ENCODE assay signal across 8 cellular contexts in genomic region chr16:25066747-25067631, GRCh38. TPM values are rescaled to one million over a fixed set of nuclear protein-coding genes. Genes with fewer than 3 reads are reported as not detected.
DNase-seq lines count a peak whose midpoint lies in the region; ATAC-seq, FAIRE-seq and TF ChIP-seq lines count a peak whose summit lies in the region.

No MANE protein-coding gene starts in this region.

- H3K4me3 ChIP-seq in BLaER1: peak overlapping the region; percentile 74
- peak overlapping the region; percentile 68 for H3K4me3 ChIP-seq in NT2/D1 (ENCODE audit: insufficient read length, low read depth)
- peak overlapping the region; percentile 58 to 90 (median 71) for H3K4me3 ChIP-seq in endothelial cell of umbilical vein (replicated peaks in 1 of 3; ENCODE audit: insufficient read depth in 1 of 3, low read depth in 1 of 3, low read length in 3 of 3)

- intact Hi-C loops in endothelial cell of umbilical vein (cut with micrococcal nuclease): loop anchor here (2.0 kb wide), 1 partner anchor 40 kb away; no protein-coding TSS in a partner anchor

- H3K4me3 Mint-ChIP-seq in mesothelial cell of epicardium: peak overlapping the region; percentile 82

- POLR2A ChIA-PET in endothelial cell of umbilical vein (lab: Charles Lee): interaction anchor here (1.1 kb wide), 1 partner anchor 18 kb away, joined by 4 read pairs; no protein-coding TSS in a partner anchor

- H3K9ac ChIP-seq in BLaER1 (peak overlapping the region; percentile 79), NT2/D1 (ENCODE audit: insufficient read length, low read depth) (peak overlapping the region; percentile 84), endothelial cell of umbilical vein (replicated peaks; ENCODE audit: extremely low read depth, insufficient read depth, low read length) (peak overlapping the region; percentile 74)

- DNase-seq in NT2/D1 (ENCODE audit: low read depth, low spot score) (peak; percentile 62), endothelial cell of umbilical vein (ENCODE audit: low read depth, low spot score) (peak; percentile 73), mesothelial cell of epicardium (ENCODE audit: low spot score in 2 of 2, unreplicated experiment in 2 of 2) (peak; percentile 56 to 80)
- DNase-seq in activated CD8-positive, alpha-beta memory T cell treated with anti-CD3 and anti-CD28 coated beads, Interleukin-2, amount 50 U/mL, for 48 hours: peak; percentile 92
- peak; percentile 56 to 63 for DNase-seq in stimulated activated CD8-positive, alpha-beta memory T cell treated with anti-CD3 and anti-CD28 coated beads, Interleukin-15, amount 100 ng/mL, for 4 hours (ENCODE audit: low read depth in 2 of 2)

- peaks cover 15% of the 10 kb centered on the region for H3K27me3 ChIP-seq in BLaER1
- peaks cover 12% of the 10 kb centered on the region for H3K27me3 ChIP-seq in NT2/D1 (ENCODE audit: insufficient read depth, insufficient read length)
- peaks cover 3 to 4% of the 10 kb centered on the region in 2 experiments for H3K27me3 ChIP-seq in endothelial cell of umbilical vein (ENCODE audit: control insufficient read depth in 2 of 2, insufficient read depth in 2 of 2, low read length in 2 of 2)

- H4K20me1 ChIP-seq in BLaER1: no peaks in the 10 kb centered on the region
- no peaks in the 10 kb centered on the region for H4K20me1 ChIP-seq in endothelial cell of umbilical vein (replicated peaks; ENCODE audit: control insufficient read depth, extremely low read depth, insufficient read depth, low read length)

- H3K9me1 ChIP-seq in endothelial cell of umbilical vein (replicated peaks; ENCODE audit: control insufficient read depth, extremely low read depth, insufficient read depth, low read length): no peaks in the 10 kb centered on the region

- H3K9me3 ChIP-seq in BLaER1 (peaks cover 9% of the 10 kb centered on the region; the same call in 1 of the 2 replicates), NT2/D1 (ENCODE audit: insufficient read depth, low read length) (no peaks in the 10 kb centered on the region), endothelial cell of umbilical vein (replicated peaks; ENCODE audit: control insufficient read depth, insufficient read depth, low read length) (no peaks in the 10 kb centered on the region)

- peak overlapping the region; percentile 78 for H3K27ac Mint-ChIP-seq in mesothelial cell of epicardium

- peaks cover 9% of the 10 kb centered on the region for H3K4me1 Mint-ChIP-seq in mesothelial cell of epicardium

- CTCF ChIA-PET in endothelial cell of umbilical vein (lab: Charles Lee): interaction anchor here (1.1 to 1.2 kb wide), 2 partner anchors 35 to 158 kb away, joined by 3 to 4 read pairs; no protein-coding TSS in a partner anchor

- H3K27me3 Mint-ChIP-seq in mesothelial cell of epicardium (ENCODE audit: low read depth): peaks cover 60% of the 10 kb centered on the region

- H3K9me3 Mint-ChIP-seq in mesothelial cell of epicardium: no peaks in the 10 kb centered on the region

- peak overlapping the region; percentile 81 for H3K27ac ChIP-seq in BLaER1
- no peak overlapping the region for H3K27ac ChIP-seq in endothelial cell of umbilical vein (ENCODE audit: insufficient read depth, low read depth, low read length)

- peak overlapping the region; percentile 100 for H2AFZ ChIP-seq in endothelial cell of umbilical vein (ENCODE audit: low read depth, low read length)

- H3K36me3 Mint-ChIP-seq in mesothelial cell of epicardium: no peaks in the 10 kb centered on the region

- peak; percentile 61 for FAIRE-seq in endothelial cell of umbilical vein (lab: Jason Lieb, UNC)

- dilution Hi-C loops in endothelial cell of umbilical vein (cut with MboI; ENCODE audit: extremely low pct_ligation_motif_present, low sequenced_read_pairs): no loop called here

- peak; percentile 44 for TF ChIP-seq POLR2A in endothelial cell of umbilical vein (IDR thresholded peaks at IDR 0.05; ENCODE audit: low read depth, low read length)

- H3K79me2 ChIP-seq in endothelial cell of umbilical vein (ENCODE audit: control insufficient read depth, insufficient read depth, low read length): no peaks in the 10 kb centered on the region

- H3K36me3 ChIP-seq in BLaER1 (no peaks in the 10 kb centered on the region), NT2/D1 (ENCODE audit: insufficient read depth, insufficient read length, low read length) (no peaks in the 10 kb centered on the region), endothelial cell of umbilical vein (ENCODE audit: control insufficient read depth in 2 of 2, extremely low read depth in 1 of 2, insufficient read depth in 2 of 2, low read length in 2 of 2) (no peaks in the 10 kb centered on the region)

- TF ChIP-seq CTCF in endothelial cell of umbilical vein (IDR thresholded peaks at IDR 0.05; ENCODE audit: extremely low read depth in 1 of 2, insufficient read depth in 1 of 2, low read depth in 1 of 2, low read length in 2 of 2) (no peak), mesothelial cell of epicardium (IDR thresholded peaks at IDR 0.05; ENCODE audit: unreplicated experiment) (no peak)

- ATAC-seq in GM19324 (IDR thresholded peaks at IDR 0.05; ENCODE audit: low FRiP score, unreplicated experiment): peak; percentile 92
- ATAC-seq in HG03460 (IDR thresholded peaks at IDR 0.05; ENCODE audit: unreplicated experiment): peak; percentile 84

- TSS peak; percentile 65 for BruUV-seq in endothelial cell of umbilical vein (replicated peaks; lab: Mats Ljungman, UMichigan)

- H3K4me1 ChIP-seq in BLaER1 (peaks cover 29% of the 10 kb centered on the region), NT2/D1 (ENCODE audit: insufficient read depth, insufficient read length) (peaks cover 2% of the 10 kb centered on the region), endothelial cell of umbilical vein (ENCODE audit: control insufficient read depth, extremely low read depth, insufficient read depth, low read length) (peaks cover 6% of the 10 kb centered on the region)

- H3K4me2 ChIP-seq in BLaER1 (peak overlapping the region; percentile 91), endothelial cell of umbilical vein (ENCODE audit: insufficient read depth, low read length) (peak overlapping the region; percentile 93)

TF ChIP-seq in endothelial cell of umbilical vein, 7 proteins besides CTCF, POLR2A, EP300 and RAD21:
- TF ChIP-seq POLR2AphosphoS5 (IDR thresholded peaks at IDR 0.05; ENCODE audit: insufficient read depth, low read depth, low read length) (no peak), EZH2 (IDR thresholded peaks at IDR 0.05; ENCODE audit: borderline replicate concordance, low read depth, low read length, severe bottlenecking) (no peak), MAX (IDR thresholded peaks at IDR 0.05; ENCODE audit: insufficient read depth, insufficient read length) (no peak), FOS (IDR thresholded peaks at IDR 0.05; ENCODE audit: borderline replicate concordance, insufficient read depth, low read length) (no peak), GATA2 (IDR thresholded peaks at IDR 0.05; ENCODE audit: insufficient read depth, insufficient read length, low read depth, low read length) (no peak)

RNA-seq across cellular contexts. Expression of gene LCMT1, which starts 44.6 kb away (rescaled TPM):
- total RNA-seq in endothelial cell of umbilical vein (36.2 and 36.8 TPM in 2 replicates), mesothelial cell of epicardium (54.6 to 58.5 TPM (median 57.2 TPM) in 3 replicates)
- 19.8 and 23.5 TPM in 2 replicates for polyA plus RNA-seq in endothelial cell of umbilical vein
- polyA plus RNA-seq in endothelial cell of umbilical vein (2011; cell fraction: cytosol; rRNA removed): 24.7 and 26.7 TPM in 2 replicates
- 23.5 and 25.5 TPM in 2 replicates for polyA plus RNA-seq in endothelial cell of umbilical vein (2011; cell fraction: nucleus; rRNA removed)
- polyA plus RNA-seq in endothelial cell of umbilical vein (2012): 32.0 and 41.6 TPM in 2 replicates
- 25.4 and 29.7 TPM in 2 replicates for polyA minus RNA-seq in endothelial cell of umbilical vein
- 19.7 TPM for polyA minus RNA-seq in endothelial cell of umbilical vein (2011; cell fraction: cytosol; rRNA and poly(A)+ RNA removed)
- 20.4 and 23.6 TPM in 2 replicates for polyA minus RNA-seq in endothelial cell of umbilical vein (2011; cell fraction: nucleus; rRNA and poly(A)+ RNA removed)

RNA-seq across cellular contexts. Expression of gene ARHGAP17, which starts 51.8 kb away (rescaled TPM):
- total RNA-seq in endothelial cell of umbilical vein (151 and 164 TPM in 2 replicates), mesothelial cell of epicardium (77.4 to 81.3 TPM (median 77.7 TPM) in 3 replicates)
- 63.1 and 65.8 TPM in 2 replicates for polyA plus RNA-seq in endothelial cell of umbilical vein
- polyA plus RNA-seq in endothelial cell of umbilical vein (2011; cell fraction: cytosol; rRNA removed): 67.5 and 72.3 TPM in 2 replicates
- polyA plus RNA-seq in endothelial cell of umbilical vein (2011; cell fraction: nucleus; rRNA removed): 155 and 157 TPM in 2 replicates
- polyA plus RNA-seq in endothelial cell of umbilical vein (2012): 88.4 and 132 TPM in 2 replicates
- 119 and 130 TPM in 2 replicates for polyA minus RNA-seq in endothelial cell of umbilical vein
- 27.0 TPM for polyA minus RNA-seq in endothelial cell of umbilical vein (2011; cell fraction: cytosol; rRNA and poly(A)+ RNA removed)
- polyA minus RNA-seq in endothelial cell of umbilical vein (2011; cell fraction: nucleus; rRNA and poly(A)+ RNA removed): 123 and 174 TPM in 2 replicates
